22 cellular contexts compared by ENCODE assay signal in the genomic region with DNA sequence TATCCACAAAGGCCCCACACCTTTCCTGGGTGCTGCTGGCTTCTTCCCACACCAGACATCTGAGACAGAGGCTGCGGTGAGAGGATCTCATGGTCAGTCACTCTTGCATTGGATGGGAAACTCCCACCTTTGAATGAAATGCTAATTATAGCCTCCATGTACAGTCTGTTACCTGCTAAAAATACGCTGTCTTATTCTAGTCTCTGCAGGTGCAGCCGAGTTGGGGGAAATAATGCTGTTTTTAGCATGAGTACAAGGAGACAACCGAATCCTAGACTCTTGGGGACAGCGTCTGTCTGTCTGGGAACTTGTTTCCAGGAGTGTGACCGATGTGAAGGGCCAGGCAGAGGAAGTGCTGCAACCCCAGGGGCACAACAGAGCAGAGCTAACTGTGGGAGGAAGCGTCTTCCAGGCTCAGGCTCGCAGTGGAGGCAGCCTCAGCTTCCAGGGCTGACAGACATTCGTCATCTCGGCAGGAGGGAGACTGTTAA.
DNase-seq lines count a peak whose midpoint lies in the region; ATAC-seq and TF ChIP-seq lines count a peak whose summit lies in the region.
"Had no signal": no experiment of that assay in that cellular context is flagged by ENCODE, and none has a peak within 500 bp of the region (broad histone marks: within the 10 kb centered on the region; RNA-seq: fewer than 3 reads in every experiment).

No MANE protein-coding gene starts in this region.

- CTCF ChIA-PET in activated B cell treated with CpG ODN at 0.5 μM for 24 hours (lab: Charles Lee): no interaction called here

- peaks cover 3% of the 10 kb centered on the region for H3K9me3 Mint-ChIP-seq in activated B cell treated with CpG ODN at 0.5 μM for 24 hours
- H3K9me3 Mint-ChIP-seq: activated naive CD8-positive, alpha-beta T cell treated with anti-CD3 and anti-CD28 coated beads, Interleukin-2, amount 10 ng/mL, durations not matched to agents 7 days and 5 days; natural killer cell had no signal

- no peaks in the 10 kb centered on the region for H3K36me3 ChIP-seq in heart right ventricle
- H3K36me3 ChIP-seq: breast epithelium, tibial artery, WERI-Rb-1 had no signal

- H3K4me1 Mint-ChIP-seq in activated B cell treated with CpG ODN at 0.5 μM for 24 hours: peaks cover 10% of the 10 kb centered on the region
- H3K4me1 Mint-ChIP-seq: activated naive CD8-positive, alpha-beta T cell treated with anti-CD3 and anti-CD28 coated beads, Interleukin-2, amount 10 ng/mL, durations not matched to agents 7 days and 5 days; natural killer cell; T-cell had no signal

- no peak overlapping the region for H3K27ac ChIP-seq in heart right ventricle
- H3K27ac ChIP-seq: breast epithelium, psoas muscle, tibial artery, WERI-Rb-1 had no signal

- ATAC-seq in GM21825 (IDR thresholded peaks at IDR 0.05; ENCODE audit: unreplicated experiment) (peak; percentile 67), activated B cell treated with CpG ODN at 0.5 μM for 24 hours (ENCODE audit: low read depth) (peak; percentile 42), heart right ventricle (no peak), left colon (no peak)
- ATAC-seq: activated CD8-positive, alpha-beta T cell treated with anti-CD3 and anti-CD28 coated beads, Interleukin-2, amount 10 ng/mL, durations not matched to agents 7 days and 5 days; natural killer cell; psoas muscle; Right ventricle myocardium inferior; T-cell had no signal

- peak overlapping the region; percentile 12 for H3K4me3 Mint-ChIP-seq in activated B cell treated with CpG ODN at 0.5 μM for 24 hours
- H3K4me3 Mint-ChIP-seq: activated CD8-positive, alpha-beta T cell treated with anti-CD3 and anti-CD28 coated beads, Interleukin-2, amount 10 ng/mL, durations not matched to agents 7 days and 5 days; activated naive CD8-positive, alpha-beta T cell treated with anti-CD3 and anti-CD28 coated beads, Interleukin-2, amount 10 ng/mL, durations not matched to agents 7 days and 5 days; natural killer cell; T-cell had no signal

- no peaks in the 10 kb centered on the region for H3K4me1 ChIP-seq in heart right ventricle
- H3K4me1 ChIP-seq: breast epithelium, psoas muscle, tibial artery had no signal

- no peak overlapping the region for H3K4me3 ChIP-seq in heart right ventricle
- H3K4me3 ChIP-seq: breast epithelium, lung, psoas muscle, smooth muscle cell, tibial artery had no signal

- in situ Hi-C loops in GM13977 (cut with MboI; ENCODE audit: low pct_unique_long_range_greater_than_20kb, low sequenced_read_pairs, unreplicated experiment): no loop called here

- no peak overlapping the region for H3K27ac Mint-ChIP-seq in activated B cell treated with CpG ODN at 0.5 μM for 24 hours
- H3K27ac Mint-ChIP-seq: activated CD8-positive, alpha-beta T cell treated with anti-CD3 and anti-CD28 coated beads, Interleukin-2, amount 10 ng/mL, durations not matched to agents 7 days and 5 days; activated naive CD8-positive, alpha-beta T cell treated with anti-CD3 and anti-CD28 coated beads, Interleukin-2, amount 10 ng/mL, durations not matched to agents 7 days and 5 days; natural killer cell; T-cell had no signal

- DNase-seq in GM13977 (ENCODE audit: low spot score) (peak; percentile 64), activated B cell treated with CpG ODN at 0.5 μM for 24 hours (no peak), putamen (ENCODE audit: low spot score) (peak; percentile 11), heart right ventricle (no peak), Ammon's horn (ENCODE audit: low spot score) (no peak), left colon (no peak), NCI-H524 (lab: John Stamatoyannopoulos, UW) (no peak)
- DNase-seq: activated CD8-positive, alpha-beta T cell treated with anti-CD3 and anti-CD28 coated beads, Interleukin-2, amount 10 ng/mL, durations not matched to agents 7 days and 5 days; activated naive CD8-positive, alpha-beta T cell treated with anti-CD3 and anti-CD28 coated beads, Interleukin-2, amount 10 ng/mL, durations not matched to agents 7 days and 5 days; GF-D8; GOT3; natural killer cell; NCI-H446; psoas muscle; T-cell; tibial artery; WERI-Rb-1 had no signal

- H3K36me3 Mint-ChIP-seq in activated B cell treated with CpG ODN at 0.5 μM for 24 hours (ENCODE audit: low read depth): no peaks in the 10 kb centered on the region
- H3K36me3 Mint-ChIP-seq: activated naive CD8-positive, alpha-beta T cell treated with anti-CD3 and anti-CD28 coated beads, Interleukin-2, amount 10 ng/mL, durations not matched to agents 7 days and 5 days; natural killer cell; T-cell had no signal

- peaks cover 0 to 50% (median 37%) of the 10 kb centered on the region in 7 donors for H3K27me3 ChIP-seq in heart right ventricle

- H3K9me3 ChIP-seq in heart right ventricle: no peaks in the 10 kb centered on the region
- H3K9me3 ChIP-seq: breast epithelium, psoas muscle, tibial artery had no signal

- POLR2A ChIA-PET in activated B cell treated with CpG ODN at 0.5 μM for 24 hours (lab: Charles Lee): no interaction called here

- H3K27me3 Mint-ChIP-seq in activated B cell treated with CpG ODN at 0.5 μM for 24 hours: peaks cover 30% of the 10 kb centered on the region

- no peak for TF ChIP-seq CTCF in GM13977 (IDR thresholded peaks at IDR 0.05; ENCODE audit: extremely low read depth, insufficient read depth, missing control alignments)
- TF ChIP-seq CTCF in activated B cell treated with CpG ODN at 0.5 μM for 24 hours (IDR thresholded peaks at IDR 0.05): no peak
- TF ChIP-seq CTCF in heart right ventricle (IDR thresholded peaks at IDR 0.05): no peak

- intact Hi-C loops in activated B cell treated with CpG ODN at 0.5 μM for 24 hours (cut with micrococcal nuclease) (no loop called here), heart right ventricle (cut with DNase I) (no loop called here), left colon (cut with DNase I, micrococcal nuclease) (no loop called here)

- 33 to 35% methylated on average over 10 of the region's 10 CpGs for WGBS in heart right ventricle, 2 donors

Comparison
In these comparisons a context has a peak if more than half of its experiments do, and no peak if none do; other contexts are left out.
1. DNase-seq: peak in GM13977 (single experiment) and putamen (single experiment); none in activated B cell treated with CpG ODN at 0.5 μM for 24 hours (single experiment), heart right ventricle (0 of 2), Ammon's horn (single experiment), left colon (0 of 2) and NCI-H524 (0 of 2).
2. ATAC-seq: peak in GM21825 (single experiment) and activated B cell treated with CpG ODN at 0.5 μM for 24 hours (single experiment); none in heart right ventricle (0 of 8) and left colon (single experiment).